ENCODE assay signal across 8 cellular contexts in the genomic region with DNA sequence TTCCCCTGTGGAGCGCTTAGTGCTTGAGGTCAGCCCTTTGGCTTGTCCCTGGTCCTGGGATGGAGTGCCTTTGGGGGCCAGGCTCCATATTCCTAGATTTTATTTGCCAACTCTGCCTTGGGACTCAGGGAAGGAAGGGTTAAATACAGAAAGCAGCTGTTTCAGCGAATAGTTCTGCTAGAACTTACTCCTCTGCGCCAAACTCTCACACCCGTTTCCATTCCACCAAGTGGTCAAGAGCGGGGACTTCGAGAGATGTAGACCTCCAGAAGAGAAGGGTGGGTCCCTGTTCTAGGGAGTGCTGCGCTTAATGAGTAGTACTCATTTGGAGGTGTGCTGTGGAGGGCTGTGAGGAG. TPM values are rescaled to one million over a fixed set of nuclear protein-coding genes. Genes with fewer than 3 reads are reported as not detected.
DNase-seq lines count a peak whose midpoint lies in the region; ATAC-seq, FAIRE-seq and TF ChIP-seq lines count a peak whose summit lies in the region.

No MANE protein-coding gene starts in this region.

- H3K27me3 ChIP-seq in lung (ENCODE audit: control insufficient read depth, insufficient read depth), result no peaks in the 10 kb centered on the region
- H3K27me3 ChIP-seq in thoracic aorta (replicated peaks; ENCODE audit: insufficient read depth), result no peaks in the 10 kb centered on the region

- DNase-seq in activated CD8-positive, alpha-beta memory T cell treated with anti-CD3 and anti-CD28 coated beads, Interleukin-2, amount 10 ng/mL, durations not matched to agents 7 days and 5 days, result no peak
- no peak for DNase-seq in activated CD8-positive, alpha-beta memory T cell treated with anti-CD3 and anti-CD28 coated beads for 24 hours
- DNase-seq in lung (ENCODE audit: low spot score), result no peak
- DNase-seq in thoracic aorta (ENCODE audit: low spot score), result no peak
- DNase-seq in effector CD8-positive, alpha-beta T cell (lab: John Stamatoyannopoulos, UW), result no peak
- no peak for DNase-seq in effector CD4-positive, alpha-beta T cell
- no peak for DNase-seq in GM19239 (ENCODE audit: insufficient read length, low spot score)

- peaks cover 15 to 20% of the 10 kb centered on the region in 2 donors for H3K36me3 ChIP-seq in lung (ENCODE audit: control insufficient read depth in 2 of 2, insufficient read depth in 2 of 2, low read length in 2 of 2)
- peaks cover 15% of the 10 kb centered on the region for H3K36me3 ChIP-seq in thoracic aorta

- no peaks in the 10 kb centered on the region for H3K27me3 Mint-ChIP-seq in activated CD8-positive, alpha-beta memory T cell treated with anti-CD3 and anti-CD28 coated beads, Interleukin-2, amount 10 ng/mL, durations not matched to agents 7 days and 5 days
- H3K27me3 Mint-ChIP-seq in activated T-helper 17 cell treated with anti-CD3 and anti-CD28 coated beads, Interleukin-2, amount 50 U/mL, for 72 hours, result no peaks in the 10 kb centered on the region

- H3K4me3 ChIP-seq in lung (no peak overlapping the region), thoracic aorta (peak overlapping the region; percentile 79)

- H3K36me3 Mint-ChIP-seq in activated CD8-positive, alpha-beta memory T cell treated with anti-CD3 and anti-CD28 coated beads, Interleukin-2, amount 10 ng/mL, durations not matched to agents 7 days and 5 days, result peaks cover 2% of the 10 kb centered on the region
- peaks cover 28% of the 10 kb centered on the region for H3K36me3 Mint-ChIP-seq in activated T-helper 17 cell treated with anti-CD3 and anti-CD28 coated beads, Interleukin-2, amount 50 U/mL, for 72 hours (ENCODE audit: low read depth)

- peak overlapping the region; percentile 95 for H3K4me3 Mint-ChIP-seq in activated CD8-positive, alpha-beta memory T cell treated with anti-CD3 and anti-CD28 coated beads, Interleukin-2, amount 10 ng/mL, durations not matched to agents 7 days and 5 days
- H3K4me3 Mint-ChIP-seq in activated T-helper 17 cell treated with anti-CD3 and anti-CD28 coated beads, Interleukin-2, amount 50 U/mL, for 72 hours, result peak overlapping the region; percentile 98

- no peak for FAIRE-seq in GM19239 (lab: Jason Lieb, UNC)

- H3K4me1 ChIP-seq in lung (ENCODE audit: control insufficient read depth in 2 of 2, insufficient read depth in 2 of 2, low read length in 2 of 2), result peaks cover 0 to 10% of the 10 kb centered on the region in 2 donors
- peaks cover 10 to 26% of the 10 kb centered on the region in 2 donors for H3K4me1 ChIP-seq in thoracic aorta (ENCODE audit: control insufficient read depth in 1 of 2, low read depth in 2 of 2)

- H3K9me3 Mint-ChIP-seq in activated CD8-positive, alpha-beta memory T cell treated with anti-CD3 and anti-CD28 coated beads, Interleukin-2, amount 10 ng/mL, durations not matched to agents 7 days and 5 days (ENCODE audit: low read depth), result no peaks in the 10 kb centered on the region
- no peaks in the 10 kb centered on the region for H3K9me3 Mint-ChIP-seq in activated T-helper 17 cell treated with anti-CD3 and anti-CD28 coated beads, Interleukin-2, amount 50 U/mL, for 72 hours

- CTCF ChIA-PET in activated CD8-positive, alpha-beta memory T cell treated with anti-CD3 and anti-CD28 coated beads, Interleukin-2, amount 10 ng/mL, durations not matched to agents 7 days and 5 days (lab: Charles Lee), result interaction anchor here (0.6 to 11.7 kb wide), 37 partner anchors 9 to 514 kb away, joined by 3 to 215 read pairs (median 6); partner anchors contain the start of genes ADAMTS4, B4GALT3, CFAP126 and FCER1G

- WGBS in lung, 2 donors, result 76 to 79% methylated on average over 7 of the region's 7 CpGs

- H3K27ac Mint-ChIP-seq in activated CD8-positive, alpha-beta memory T cell treated with anti-CD3 and anti-CD28 coated beads, Interleukin-2, amount 10 ng/mL, durations not matched to agents 7 days and 5 days, result peak overlapping the region; percentile 93
- peak overlapping the region; percentile 96 for H3K27ac Mint-ChIP-seq in activated T-helper 17 cell treated with anti-CD3 and anti-CD28 coated beads, Interleukin-2, amount 50 U/mL, for 72 hours

- ATAC-seq in activated CD8-positive, alpha-beta memory T cell treated with anti-CD3 and anti-CD28 coated beads, Interleukin-2, amount 10 ng/mL, durations not matched to agents 7 days and 5 days, result no peak
- no peak for ATAC-seq in activated T-helper 17 cell treated with anti-CD3 and anti-CD28 coated beads, Interleukin-2, amount 50 U/mL, for 72 hours (replicated peaks)
- ATAC-seq in lung (ENCODE audit: insufficient read depth, low FRiP score) (no peak), thoracic aorta (ENCODE audit: insufficient number of reproducible peaks, low FRiP score, low read depth) (no peak)

- H3K9me3 ChIP-seq in lung (ENCODE audit: control insufficient read depth in 2 of 2, insufficient read depth in 1 of 2, low read length in 1 of 2) (no peaks in the 10 kb centered on the region), thoracic aorta (no peaks in the 10 kb centered on the region)

- H3K27ac ChIP-seq in lung (ENCODE audit: low read depth in 1 of 2, low read length in 1 of 2) (peak overlapping the region; percentile 26 to 62), thoracic aorta (peak overlapping the region in 1 of 2 donors; percentile 18)

- TF ChIP-seq CTCF in lung (IDR thresholded peaks at IDR 0.05; ENCODE audit: control extremely low read depth, extremely low read depth), result no peak
- TF ChIP-seq CTCF in thoracic aorta (IDR thresholded peaks at IDR 0.05), result no peak

- H3K4me1 Mint-ChIP-seq in activated CD8-positive, alpha-beta memory T cell treated with anti-CD3 and anti-CD28 coated beads, Interleukin-2, amount 10 ng/mL, durations not matched to agents 7 days and 5 days, result peaks cover 32% of the 10 kb centered on the region
- peaks cover 22% of the 10 kb centered on the region for H3K4me1 Mint-ChIP-seq in activated T-helper 17 cell treated with anti-CD3 and anti-CD28 coated beads, Interleukin-2, amount 50 U/mL, for 72 hours

RNA-seq across cellular contexts. Expression of gene TOMM40L, which starts 0.7 kb away (rescaled TPM):
- 10 to 100 TPM; 19.4 to 27.6 TPM for total RNA-seq in activated CD8-positive, alpha-beta memory T cell treated with anti-CD3 and anti-CD28 coated beads, Interleukin-2, amount 10 ng/mL, durations not matched to agents 7 days and 5 days
- total RNA-seq in activated T-helper 17 cell treated with anti-CD3 and anti-CD28 coated beads, Interleukin-2, amount 50 U/mL, for 72 hours, result 10 to 100 TPM in 1 of 2 donors, 1 to 10 TPM in 1; 9.2 to 20.2 TPM
- total RNA-seq in lung (10 to 100 TPM in 1 of 2 donors, 1 to 10 TPM in 1; 4.9 to 13.0 TPM), thoracic aorta (10 to 100 TPM; 12.8 to 13.4 TPM)
- 10 to 100 TPM in 1 of 2 donors, 1 to 10 TPM in 1; 6.8 to 11.1 TPM for polyA plus RNA-seq in lung

RNA-seq across cellular contexts. Expression of gene APOA2, which starts 1.7 kb away (rescaled TPM):
- not detected for total RNA-seq in activated CD8-positive, alpha-beta memory T cell treated with anti-CD3 and anti-CD28 coated beads, Interleukin-2, amount 10 ng/mL, durations not matched to agents 7 days and 5 days
- total RNA-seq in activated T-helper 17 cell treated with anti-CD3 and anti-CD28 coated beads, Interleukin-2, amount 50 U/mL, for 72 hours, result not detected
- 1 to 10 TPM in 1 of 2 donors, not detected in 1; 2.3 TPM for total RNA-seq in lung
- polyA plus RNA-seq in lung, result 1 to 10 TPM in 1 of 2 donors, not detected in 1; 1.4 TPM
- total RNA-seq in thoracic aorta, result not detected

RNA-seq across cellular contexts. Expression of gene FCER1G, which starts 10.1 kb away (rescaled TPM):
- total RNA-seq in activated CD8-positive, alpha-beta memory T cell treated with anti-CD3 and anti-CD28 coated beads, Interleukin-2, amount 10 ng/mL, durations not matched to agents 7 days and 5 days, result 1 to 10 TPM; 1.1 to 5.8 TPM
- total RNA-seq in activated T-helper 17 cell treated with anti-CD3 and anti-CD28 coated beads, Interleukin-2, amount 50 U/mL, for 72 hours, result 1 to 10 TPM; 1.1 to 2.2 TPM
- total RNA-seq in lung (100 to 1,000 TPM in 1 of 2 donors, 10 to 100 TPM in 1; 41.6 to 169 TPM), thoracic aorta (100 to 1,000 TPM in 1 of 2 donors, 10 to 100 TPM in 1; 82.9 to 101 TPM)
- polyA plus RNA-seq in lung, result 1,000 to 10,000 TPM in 1 of 2 donors, 100 to 1,000 TPM in 1; 275 to 1,998 TPM

RNA-seq across cellular contexts. Expression of gene NR1I3, which starts 12.8 kb away (rescaled TPM):
- total RNA-seq in activated CD8-positive, alpha-beta memory T cell treated with anti-CD3 and anti-CD28 coated beads, Interleukin-2, amount 10 ng/mL, durations not matched to agents 7 days and 5 days, result not detected
- total RNA-seq in activated T-helper 17 cell treated with anti-CD3 and anti-CD28 coated beads, Interleukin-2, amount 50 U/mL, for 72 hours, result not detected
- not detected for total RNA-seq in lung
- under 1 TPM in 1 of 2 donors, not detected in 1; 0.17 TPM for polyA plus RNA-seq in lung
- not detected for total RNA-seq in thoracic aorta

RNA-seq across cellular contexts. Expression of gene NDUFS2, which starts 23.0 kb away (rescaled TPM):
- total RNA-seq in activated CD8-positive, alpha-beta memory T cell treated with anti-CD3 and anti-CD28 coated beads, Interleukin-2, amount 10 ng/mL, durations not matched to agents 7 days and 5 days, result 10 to 100 TPM; 69.4 to 83.9 TPM
- total RNA-seq in activated T-helper 17 cell treated with anti-CD3 and anti-CD28 coated beads, Interleukin-2, amount 50 U/mL, for 72 hours, result 100 to 1,000 TPM in 1 of 2 donors, 10 to 100 TPM in 1; 96.5 to 102 TPM
- total RNA-seq in lung (100 to 1,000 TPM in 1 of 2 donors, 10 to 100 TPM in 1; 81.0 to 104 TPM), thoracic aorta (10 to 100 TPM; 61.5 to 63.5 TPM)
- 10 to 100 TPM; 40.2 to 95.2 TPM for polyA plus RNA-seq in lung

Comparison
In these comparisons a context has a peak if more than half of its experiments do, and no peak if none do; other contexts are left out.
1. RNA of gene FCER1G, which starts 10.1 kb away (total RNA-seq): 41.6 to 169 TPM in lung and 82.9 to 101 TPM in thoracic aorta; 1.1 to 5.8 TPM in activated CD8-positive, alpha-beta memory T cell treated with anti-CD3 and anti-CD28 coated beads, Interleukin-2, amount 10 ng/mL, durations not matched to agents 7 days and 5 days and 1.1 to 2.2 TPM in activated T-helper 17 cell treated with anti-CD3 and anti-CD28 coated beads, Interleukin-2, amount 50 U/mL, for 72 hours; every median in the first group is over 4 times any median in the second.